In genomic region chr12:102811125-102811737, GRCh38 we compare ENCODE assay signal across 8 cellular contexts.
A peak's percentile ranks its signal among the peaks of the same experiment; 100 is the strongest.
DNase-seq lines count a peak whose midpoint lies in the region; ATAC-seq and TF ChIP-seq lines count a peak whose summit lies in the region.

No MANE protein-coding gene starts in this region.

- no peak overlapping the region for H3K4me3 ChIP-seq in BE2C (ENCODE audit: low read depth, low read length)
- H3K4me3 ChIP-seq in NT2/D1 (ENCODE audit: insufficient read length, low read depth) = no peak overlapping the region
- no peak overlapping the region for H3K4me3 ChIP-seq in esophagus muscularis mucosa

- H3K27me3 ChIP-seq in BE2C (peaks cover 20% of the 10 kb centered on the region), NT2/D1 (ENCODE audit: insufficient read depth, insufficient read length) (no peaks in the 10 kb centered on the region), esophagus muscularis mucosa (no peaks in the 10 kb centered on the region)

- H3K36me3 ChIP-seq in BE2C = no peaks in the 10 kb centered on the region
- no peaks in the 10 kb centered on the region for H3K36me3 ChIP-seq in NT2/D1 (ENCODE audit: insufficient read depth, insufficient read length, low read length)
- no peaks in the 10 kb centered on the region for H3K36me3 ChIP-seq in esophagus muscularis mucosa

- ATAC-seq in HG03342 (IDR thresholded peaks at IDR 0.05; ENCODE audit: unreplicated experiment) = no peak

- H3K27ac ChIP-seq in esophagus muscularis mucosa (replicated peaks in 1 of 4) = no peak overlapping the region

- H3K4me1 ChIP-seq in BE2C = no peaks in the 10 kb centered on the region
- no peaks in the 10 kb centered on the region for H3K4me1 ChIP-seq in NT2/D1 (ENCODE audit: insufficient read depth, insufficient read length)
- H3K4me1 ChIP-seq in esophagus muscularis mucosa = no peaks in the 10 kb centered on the region

- peak; percentile 41 for DNase-seq in BE2C
- DNase-seq in NT2/D1 (ENCODE audit: low read depth, low spot score) = peak; percentile 46
- DNase-seq in esophagus muscularis mucosa (ENCODE audit: extremely low spot score) = no peak
- DNase-seq in posterior cingulate gyrus = no peak
- no peak for DNase-seq in HuH-7.5 (ENCODE audit: low spot score)
- no peak for DNase-seq in mucosa of gallbladder (ENCODE audit: low spot score)

- intact Hi-C loops in esophagus muscularis mucosa (cut with DNase I) (no loop called here), posterior cingulate gyrus (cut with DNase I) (no loop called here)

- H3K9ac ChIP-seq in NT2/D1 (ENCODE audit: insufficient read length, low read depth) = no peak overlapping the region

- WGBS in esophagus muscularis mucosa = 24% methylated on average over 5 of the region's 5 CpGs

- no peaks in the 10 kb centered on the region for H3K9me3 ChIP-seq in BE2C
- no peaks in the 10 kb centered on the region for H3K9me3 ChIP-seq in NT2/D1 (ENCODE audit: insufficient read depth, low read length)
- no peaks in the 10 kb centered on the region for H3K9me3 ChIP-seq in esophagus muscularis mucosa

- no peak for TF ChIP-seq POLR2A in esophagus muscularis mucosa (IDR thresholded peaks at IDR 0.05; ENCODE audit: low read depth)

- TF ChIP-seq EP300 in esophagus muscularis mucosa (IDR thresholded peaks at IDR 0.05) = no peak

- peak; percentile 84 for TF ChIP-seq CTCF in BE2C (IDR thresholded peaks at IDR 0.05; ENCODE audit: low read depth, low read length)
- peak; percentile 56 for TF ChIP-seq CTCF in GM12874 (IDR thresholded peaks at IDR 0.05; ENCODE audit: insufficient read depth, low read depth, low read length)
- TF ChIP-seq CTCF in esophagus muscularis mucosa (IDR thresholded peaks at IDR 0.05) = peak in 2 of 3 experiments; percentile 6 to 17

Comparison
In these comparisons a context has a peak if more than half of its experiments do, and no peak if none do; other contexts are left out.
1. DNase-seq: peak in BE2C (single experiment) and NT2/D1 (single experiment); none in esophagus muscularis mucosa (single experiment), posterior cingulate gyrus (0 of 10), HuH-7.5 (single experiment) and mucosa of gallbladder (single experiment).
2. CTCF ChIP-seq: peak in every context shown above with its lines; median percentile 84 in BE2C; 56 in GM12874; 12 in esophagus muscularis mucosa.